In the genomic region with DNA sequence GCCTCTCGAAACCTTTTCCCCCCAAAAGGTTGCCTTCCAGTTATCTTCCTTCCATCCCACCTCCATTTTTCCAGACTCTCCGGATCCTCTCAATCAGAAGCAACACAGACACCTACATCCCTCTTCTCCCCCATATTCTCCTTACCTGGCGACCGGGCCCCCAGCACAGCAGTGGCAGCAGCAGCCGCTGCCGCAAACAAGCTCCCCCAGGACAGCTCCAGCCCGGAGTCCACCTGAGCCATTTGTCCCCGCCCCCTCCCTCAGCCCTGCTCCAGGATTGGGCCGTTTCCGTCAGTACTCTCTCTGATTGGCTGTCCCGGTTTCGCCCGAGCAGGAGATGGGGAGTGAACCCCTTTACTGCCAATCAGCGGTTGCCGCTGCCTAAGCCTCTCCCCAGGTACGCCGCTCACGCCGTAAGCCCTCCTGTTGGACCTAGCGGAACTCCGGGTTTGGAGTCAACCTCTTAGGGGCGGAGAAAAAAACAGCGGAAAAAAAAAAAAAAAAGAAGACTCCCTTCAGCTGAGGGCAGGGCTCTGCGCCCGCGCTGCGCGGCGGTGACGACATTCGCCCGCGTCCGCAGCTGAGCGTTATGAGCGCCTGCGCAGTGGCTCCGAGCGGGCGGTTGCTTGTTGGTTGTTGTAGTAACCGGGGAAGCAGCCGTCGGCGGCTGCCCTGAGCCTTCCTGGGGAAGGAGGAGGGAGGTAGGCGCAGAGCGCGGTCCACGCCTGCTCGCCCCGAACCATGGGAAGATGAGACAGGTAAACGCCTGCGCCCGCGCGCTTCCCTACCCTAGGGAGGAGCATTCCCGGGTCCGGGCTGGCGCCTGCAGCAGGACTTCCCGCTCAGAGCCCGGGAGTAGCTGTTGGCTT, we compare ENCODE assay signal across 8 cellular contexts. TPM values are rescaled to one million over a fixed set of nuclear protein-coding genes. Genes with fewer than 3 reads are reported as not detected.
A peak's percentile ranks its signal among the peaks of the same experiment; 100 is the strongest.
DNase-seq lines count a peak whose midpoint lies in the region; ATAC-seq and TF ChIP-seq lines count a peak whose summit lies in the region.

A gene with protein sequence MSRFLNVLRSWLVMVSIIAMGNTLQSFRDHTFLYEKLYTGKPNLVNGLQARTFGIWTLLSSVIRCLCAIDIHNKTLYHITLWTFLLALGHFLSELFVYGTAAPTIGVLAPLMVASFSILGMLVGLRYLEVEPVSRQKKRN (minus strand): TSS at position 247 of the 869 bp plus-strand sequence. CDS start 3,374 bp downstream, outside the sequence.
A gene with protein sequence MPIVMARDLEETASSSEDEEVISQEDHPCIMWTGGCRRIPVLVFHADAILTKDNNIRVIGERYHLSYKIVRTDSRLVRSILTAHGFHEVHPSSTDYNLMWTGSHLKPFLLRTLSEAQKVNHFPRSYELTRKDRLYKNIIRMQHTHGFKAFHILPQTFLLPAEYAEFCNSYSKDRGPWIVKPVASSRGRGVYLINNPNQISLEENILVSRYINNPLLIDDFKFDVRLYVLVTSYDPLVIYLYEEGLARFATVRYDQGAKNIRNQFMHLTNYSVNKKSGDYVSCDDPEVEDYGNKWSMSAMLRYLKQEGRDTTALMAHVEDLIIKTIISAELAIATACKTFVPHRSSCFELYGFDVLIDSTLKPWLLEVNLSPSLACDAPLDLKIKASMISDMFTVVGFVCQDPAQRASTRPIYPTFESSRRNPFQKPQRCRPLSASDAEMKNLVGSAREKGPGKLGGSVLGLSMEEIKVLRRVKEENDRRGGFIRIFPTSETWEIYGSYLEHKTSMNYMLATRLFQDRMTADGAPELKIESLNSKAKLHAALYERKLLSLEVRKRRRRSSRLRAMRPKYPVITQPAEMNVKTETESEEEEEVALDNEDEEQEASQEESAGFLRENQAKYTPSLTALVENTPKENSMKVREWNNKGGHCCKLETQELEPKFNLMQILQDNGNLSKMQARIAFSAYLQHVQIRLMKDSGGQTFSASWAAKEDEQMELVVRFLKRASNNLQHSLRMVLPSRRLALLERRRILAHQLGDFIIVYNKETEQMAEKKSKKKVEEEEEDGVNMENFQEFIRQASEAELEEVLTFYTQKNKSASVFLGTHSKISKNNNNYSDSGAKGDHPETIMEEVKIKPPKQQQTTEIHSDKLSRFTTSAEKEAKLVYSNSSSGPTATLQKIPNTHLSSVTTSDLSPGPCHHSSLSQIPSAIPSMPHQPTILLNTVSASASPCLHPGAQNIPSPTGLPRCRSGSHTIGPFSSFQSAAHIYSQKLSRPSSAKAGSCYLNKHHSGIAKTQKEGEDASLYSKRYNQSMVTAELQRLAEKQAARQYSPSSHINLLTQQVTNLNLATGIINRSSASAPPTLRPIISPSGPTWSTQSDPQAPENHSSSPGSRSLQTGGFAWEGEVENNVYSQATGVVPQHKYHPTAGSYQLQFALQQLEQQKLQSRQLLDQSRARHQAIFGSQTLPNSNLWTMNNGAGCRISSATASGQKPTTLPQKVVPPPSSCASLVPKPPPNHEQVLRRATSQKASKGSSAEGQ (N-terminal part only) (plus strand): TSS at position 617 of the 869 bp plus-strand sequence. CDS start 1,904 bp downstream, outside the sequence.

- intact Hi-C loops in activated CD4-positive, alpha-beta T cell treated with anti-CD3 and anti-CD28 coated beads, Interleukin-2, amount 10 ng/mL, durations not matched to agents 24 days and 14 days (cut with micrococcal nuclease), result loop anchor here (1.0 to 10.0 kb wide), 7 partner anchors 118 to 1794 kb away; a partner anchor contains a TSS

- H3K4me1 Mint-ChIP-seq in activated CD4-positive, alpha-beta T cell treated with anti-CD3 and anti-CD28 coated beads, Interleukin-2, amount 10 ng/mL, durations not matched to agents 24 days and 14 days, result peaks cover 21% of the 10 kb centered on the region

- peak within 1 kb of the TSS; percentile 93 for H3K4me3 ChIP-seq in BJ (ENCODE audit: low read depth, low read length)
- H3K4me3 ChIP-seq in coronary artery, result peak within 1 kb of the TSS; percentile 82

- TF ChIP-seq CTCF in BJ (IDR thresholded peaks at IDR 0.05; ENCODE audit: insufficient read depth, low read depth, low read length) (no peak), coronary artery (IDR thresholded peaks at IDR 0.05) (no peak)

- POLR2A ChIA-PET in BJ (lab: Charles Lee), result interaction anchor here (0.5 to 0.7 kb wide), 5 partner anchors 12 to 476 kb away, joined by 3 to 6 read pairs (median 5); no protein-coding TSS in a partner anchor

- no peaks in the 10 kb centered on the region for H3K36me3 ChIP-seq in BJ (ENCODE audit: control insufficient read depth, insufficient read depth, low read length)

- no peaks in the 10 kb centered on the region for H3K27me3 Mint-ChIP-seq in activated CD4-positive, alpha-beta T cell treated with anti-CD3 and anti-CD28 coated beads, Interleukin-2, amount 10 ng/mL, durations not matched to agents 24 days and 14 days

- peak within 1 kb of the TSS; percentile 95 for H3K4me3 Mint-ChIP-seq in activated CD4-positive, alpha-beta T cell treated with anti-CD3 and anti-CD28 coated beads, Interleukin-2, amount 10 ng/mL, durations not matched to agents 24 days and 14 days

- peak; percentile 97 for ATAC-seq in GM19324 (IDR thresholded peaks at IDR 0.05; ENCODE audit: low FRiP score, unreplicated experiment)
- peak; percentile 83 for ATAC-seq in HG03469 (IDR thresholded peaks at IDR 0.05; ENCODE audit: unreplicated experiment)

- no peaks in the 10 kb centered on the region for H3K9me3 Mint-ChIP-seq in activated CD4-positive, alpha-beta T cell treated with anti-CD3 and anti-CD28 coated beads, Interleukin-2, amount 10 ng/mL, durations not matched to agents 24 days and 14 days

- CTCF ChIA-PET in BJ (lab: Yijun Ruan, JAX), result interaction anchor here (0.8 to 16.2 kb wide), 7 partner anchors 8 to 319 kb away, joined by 3 to 480 read pairs (median 6); a partner anchor contains a TSS

- peaks cover 9% of the 10 kb centered on the region for H3K36me3 Mint-ChIP-seq in activated CD4-positive, alpha-beta T cell treated with anti-CD3 and anti-CD28 coated beads, Interleukin-2, amount 10 ng/mL, durations not matched to agents 24 days and 14 days (ENCODE audit: low read depth)

- H3K27me3 ChIP-seq in BJ (ENCODE audit: control insufficient read depth, insufficient read depth, low read length), result no peaks in the 10 kb centered on the region
- no peaks in the 10 kb centered on the region for H3K27me3 ChIP-seq in layer of hippocampus (ENCODE audit: control insufficient read depth, insufficient read depth, low read length)

- DNase-seq in BJ (ENCODE audit: low read depth) (peak; percentile 95), NCI-H526 treated with DMSO at 0.1 percent for 48 hours (lab: John Stamatoyannopoulos, UW) (peak; percentile 98), coronary artery (ENCODE audit: low spot score) (peak; percentile 98)
- peak; percentile 99 for DNase-seq in activated CD4-positive, alpha-beta T cell treated with anti-CD3 and anti-CD28 coated beads, Interleukin-2, amount 10 ng/mL, durations not matched to agents 24 days and 14 days
- DNase-seq in stimulated activated CD4-positive, alpha-beta T cell treated with anti-CD3 and anti-CD28 coated beads, Interleukin-1b, Interleukin-23, amount 100 ng/mL, for 4 hours (ENCODE audit: low read depth in 2 of 2), result peak; percentile 91 to 94

- peak within 1 kb of the TSS; percentile 74 to 84 for H3K27ac ChIP-seq in coronary artery
- peak within 1 kb of the TSS; percentile 83 for H3K27ac ChIP-seq in layer of hippocampus (ENCODE audit: low read depth, low read length)

- H3K27ac Mint-ChIP-seq in activated CD4-positive, alpha-beta T cell treated with anti-CD3 and anti-CD28 coated beads, Interleukin-2, amount 10 ng/mL, durations not matched to agents 24 days and 14 days, result peak within 1 kb of the TSS; percentile 92

RNA-seq across cellular contexts. Expression of the first gene that starts in this region (rescaled TPM):
- 22.9 and 23.7 TPM in 2 replicates for polyA plus RNA-seq in BJ (2011; rRNA removed)
- 2.6 and 5.5 TPM in 2 replicates for polyA minus RNA-seq in BJ (2011; rRNA and poly(A)+ RNA removed)
- 20.3 and 20.6 TPM in 2 replicates for total RNA-seq in activated CD4-positive, alpha-beta T cell treated with anti-CD3 and anti-CD28 coated beads, Interleukin-2, amount 10 ng/mL, durations not matched to agents 24 days and 14 days

RNA-seq across cellular contexts. Expression of the second gene that starts in this region (rescaled TPM):
- 9.9 and 12.3 TPM in 2 replicates for polyA plus RNA-seq in BJ (2011; rRNA removed)
- 14.0 and 18.4 TPM in 2 replicates for polyA minus RNA-seq in BJ (2011; rRNA and poly(A)+ RNA removed)
- 31.7 and 35.5 TPM in 2 replicates for total RNA-seq in activated CD4-positive, alpha-beta T cell treated with anti-CD3 and anti-CD28 coated beads, Interleukin-2, amount 10 ng/mL, durations not matched to agents 24 days and 14 days

Comparison
In these comparisons a context has a peak if more than half of its experiments do, and no peak if none do; other contexts are left out.
1. Peak in every context shown above with its lines: DNase-seq, ATAC-seq, H3K4me3 ChIP-seq and H3K27ac ChIP-seq.